8 cellular contexts compared by ENCODE assay signal in the genomic region with DNA sequence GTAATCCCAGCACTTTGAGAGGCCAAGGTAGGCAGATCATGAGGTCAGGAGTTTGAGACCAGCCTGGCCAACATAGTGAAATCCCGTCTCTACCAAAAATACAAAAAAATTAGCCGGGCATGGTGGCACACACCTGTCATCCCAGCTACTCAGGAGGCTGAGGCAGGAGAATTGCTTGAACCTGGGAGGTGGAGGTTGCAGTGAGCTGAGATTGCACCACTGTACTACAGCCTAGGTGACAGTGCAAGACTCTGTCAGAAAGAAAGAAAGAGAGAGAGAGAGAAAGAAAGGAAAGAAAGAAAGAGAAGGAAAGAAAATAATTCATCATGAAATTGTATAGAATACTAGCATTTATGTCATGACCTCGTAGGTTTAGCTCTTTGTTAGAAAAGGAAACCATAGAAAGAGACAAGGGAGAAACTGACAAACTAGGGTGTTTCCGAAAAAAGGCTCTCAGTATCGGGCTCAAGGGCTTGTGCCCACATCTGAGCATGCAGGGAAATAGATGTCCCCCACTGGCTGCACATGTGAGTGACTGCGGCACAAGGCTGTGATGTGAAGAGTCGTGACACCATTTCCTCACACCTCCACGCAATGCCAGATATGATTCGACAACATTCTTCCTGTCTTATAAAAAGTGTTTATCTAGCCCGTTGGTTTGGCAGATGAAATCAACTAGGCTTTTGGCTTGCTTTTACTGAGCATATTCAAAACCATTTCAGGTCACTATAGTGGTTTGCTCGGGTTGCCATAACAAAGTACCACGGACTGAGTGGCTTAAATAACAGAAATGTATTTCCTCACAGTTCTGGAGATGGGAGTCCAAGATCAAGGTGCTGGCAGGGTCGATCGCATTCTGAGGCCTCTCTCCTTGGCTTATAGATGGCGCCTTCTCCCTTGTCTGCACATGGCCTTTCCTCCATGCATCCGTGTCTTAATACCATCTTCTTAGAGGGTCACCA. TPM values are rescaled to one million over a fixed set of nuclear protein-coding genes. Genes with fewer than 3 reads are reported as not detected.
DNase-seq lines count a peak whose midpoint lies in the region; ATAC-seq, FAIRE-seq and TF ChIP-seq lines count a peak whose summit lies in the region.

No MANE protein-coding gene starts in this region.

- H3K9me3 ChIP-seq in effector memory CD4-positive, alpha-beta T cell (ENCODE audit: control insufficient read depth, low read length): no peaks in the 10 kb centered on the region
- H3K9me3 ChIP-seq in HAP-1: no peaks in the 10 kb centered on the region

- H3K4me1 Mint-ChIP-seq in activated CD4-positive, alpha-beta T cell treated with anti-CD3 and anti-CD28 coated beads, Interleukin-2, amount 10 ng/mL, durations not matched to agents 24 days and 14 days: peaks cover 58% of the 10 kb centered on the region

- peak; percentile 86 for FAIRE-seq in GM12891 (lab: Jason Lieb, UNC)

- peak overlapping the region; percentile 98 for H3K27ac ChIP-seq in effector memory CD4-positive, alpha-beta T cell (ENCODE audit: insufficient read depth, low read length, poor library complexity, severe bottlenecking)

- DNase-seq in GM12891 (ENCODE audit: insufficient read length, low spot score) (no peak), HAP-1 (ENCODE audit: low spot score in 2 of 2) (no peak), T1000 (lab: John Stamatoyannopoulos, UW) (no peak)
- DNase-seq in activated CD4-positive, alpha-beta T cell treated with anti-CD3 and anti-CD28 coated beads, Interleukin-2, amount 10 ng/mL, durations not matched to agents 24 days and 14 days: peak; percentile 94
- peak; percentile 74 to 83 (median 75) for DNase-seq in effector memory CD4-positive, alpha-beta T cell
- DNase-seq in stimulated activated CD4-positive, alpha-beta T cell treated with anti-CD3 and anti-CD28 coated beads, Interleukin-15, amount 100 ng/mL, for 24 hours: peak; percentile 87

- peak overlapping the region; percentile 88 for H3K4me3 Mint-ChIP-seq in activated CD4-positive, alpha-beta T cell treated with anti-CD3 and anti-CD28 coated beads, Interleukin-2, amount 10 ng/mL, durations not matched to agents 24 days and 14 days

- peak; percentile 56; the same call in 1 of the 2 replicates for TF ChIP-seq POLR2A in GM12891 (IDR thresholded peaks at IDR 0.05; ENCODE audit: low read depth, low read length)

- no peaks in the 10 kb centered on the region for H3K27me3 ChIP-seq in effector memory CD4-positive, alpha-beta T cell (replicated peaks; ENCODE audit: control insufficient read depth, insufficient read depth, low read length, poor library complexity, severe bottlenecking)
- H3K27me3 ChIP-seq in HAP-1 (ENCODE audit: low read depth): no peaks in the 10 kb centered on the region

- no peaks in the 10 kb centered on the region for H3K36me3 ChIP-seq in effector memory CD4-positive, alpha-beta T cell (ENCODE audit: control insufficient read depth, insufficient read depth, low read length)
- H3K36me3 ChIP-seq in HAP-1 (replicated peaks): no peaks in the 10 kb centered on the region

- peak overlapping the region; percentile 100 for H3K27ac Mint-ChIP-seq in activated CD4-positive, alpha-beta T cell treated with anti-CD3 and anti-CD28 coated beads, Interleukin-2, amount 10 ng/mL, durations not matched to agents 24 days and 14 days

- in situ Hi-C loops in HAP-1 (cut with MboI; ENCODE audit: low sequenced_read_pairs): no loop called here

- H3K27me3 Mint-ChIP-seq in activated CD4-positive, alpha-beta T cell treated with anti-CD3 and anti-CD28 coated beads, Interleukin-2, amount 10 ng/mL, durations not matched to agents 24 days and 14 days: no peaks in the 10 kb centered on the region

- H3K4me3 ChIP-seq in effector memory CD4-positive, alpha-beta T cell (ENCODE audit: insufficient read depth, low read depth, low read length, poor library complexity, severe bottlenecking): peak overlapping the region; percentile 69
- H3K4me3 ChIP-seq in HAP-1: no peak overlapping the region

- ATAC-seq in HG03095 (IDR thresholded peaks at IDR 0.05; ENCODE audit: unreplicated experiment) (peak; percentile 29), HG02970 (IDR thresholded peaks at IDR 0.05; ENCODE audit: low FRiP score, unreplicated experiment) (no peak)

- peaks cover 32% of the 10 kb centered on the region for H3K4me1 ChIP-seq in effector memory CD4-positive, alpha-beta T cell (ENCODE audit: control insufficient read depth, insufficient read depth, low read length, poor library complexity, severe bottlenecking)
- no peaks in the 10 kb centered on the region; the same call in 1 of the 2 replicates for H3K4me1 ChIP-seq in HAP-1

- H3K9me3 Mint-ChIP-seq in activated CD4-positive, alpha-beta T cell treated with anti-CD3 and anti-CD28 coated beads, Interleukin-2, amount 10 ng/mL, durations not matched to agents 24 days and 14 days: peaks cover 2% of the 10 kb centered on the region

- peaks cover 52% of the 10 kb centered on the region for H3K36me3 Mint-ChIP-seq in activated CD4-positive, alpha-beta T cell treated with anti-CD3 and anti-CD28 coated beads, Interleukin-2, amount 10 ng/mL, durations not matched to agents 24 days and 14 days (ENCODE audit: low read depth)

- intact Hi-C loops in activated CD4-positive, alpha-beta T cell treated with anti-CD3 and anti-CD28 coated beads, Interleukin-2, amount 10 ng/mL, durations not matched to agents 24 days and 14 days (cut with micrococcal nuclease): loop anchor here (1.0 to 5.0 kb wide), 7 partner anchors 34 to 368 kb away; partner anchors contain the start of genes CCAR1, DDX50 and VPS26A

TF ChIP-seq in GM12891, 5 proteins besides CTCF, POLR2A, EP300 and RAD21:
- TF ChIP-seq SPI1 (IDR thresholded peaks at IDR 0.05; ENCODE audit: low read depth, low read length) (no peak), POLR2AphosphoS5 (IDR thresholded peaks at IDR 0.05; ENCODE audit: low read depth, low read length) (peak; percentile 76), PAX5 (IDR thresholded peaks at IDR 0.05; ENCODE audit: insufficient read depth, low read length, severe bottlenecking) (no peak), TAF1 (IDR thresholded peaks at IDR 0.05; ENCODE audit: low read depth, low read length) (peak; percentile 60; the same call in 1 of the 2 replicates), POU2F2 (IDR thresholded peaks at IDR 0.05; ENCODE audit: low read depth, low read length) (peak; percentile 52; the same call in 1 of the 2 replicates)

RNA-seq across cellular contexts. Expression of gene SRGN, which starts 2.0 kb away (rescaled TPM):
- polyA plus RNA-seq in GM12891 (2012; ENCODE audit: low read depth, missing spikeins): 1,164 TPM
- total RNA-seq in activated CD4-positive, alpha-beta T cell treated with anti-CD3 and anti-CD28 coated beads, Interleukin-2, amount 10 ng/mL, durations not matched to agents 24 days and 14 days: 996 and 999 TPM in 2 replicates

RNA-seq across cellular contexts. Expression of gene VPS26A, which starts 34.1 kb away (rescaled TPM):
- polyA plus RNA-seq in GM12891 (2012; ENCODE audit: low read depth, missing spikeins): 19.7 TPM
- 29.2 and 30.8 TPM in 2 replicates for total RNA-seq in activated CD4-positive, alpha-beta T cell treated with anti-CD3 and anti-CD28 coated beads, Interleukin-2, amount 10 ng/mL, durations not matched to agents 24 days and 14 days

Comparison
In these comparisons a context has a peak if more than half of its experiments do, and no peak if none do; other contexts are left out.
1. DNase-seq: peak in activated CD4-positive, alpha-beta T cell treated with anti-CD3 and anti-CD28 coated beads, Interleukin-2, amount 10 ng/mL, durations not matched to agents 24 days and 14 days (single experiment), effector memory CD4-positive, alpha-beta T cell (3 of 3) and stimulated activated CD4-positive, alpha-beta T cell treated with anti-CD3 and anti-CD28 coated beads, Interleukin-15, amount 100 ng/mL, for 24 hours (single experiment); none in GM12891 (single experiment), HAP-1 (0 of 2) and T1000 (single experiment).